21 cellular contexts compared by ENCODE assay signal in the genomic region with DNA sequence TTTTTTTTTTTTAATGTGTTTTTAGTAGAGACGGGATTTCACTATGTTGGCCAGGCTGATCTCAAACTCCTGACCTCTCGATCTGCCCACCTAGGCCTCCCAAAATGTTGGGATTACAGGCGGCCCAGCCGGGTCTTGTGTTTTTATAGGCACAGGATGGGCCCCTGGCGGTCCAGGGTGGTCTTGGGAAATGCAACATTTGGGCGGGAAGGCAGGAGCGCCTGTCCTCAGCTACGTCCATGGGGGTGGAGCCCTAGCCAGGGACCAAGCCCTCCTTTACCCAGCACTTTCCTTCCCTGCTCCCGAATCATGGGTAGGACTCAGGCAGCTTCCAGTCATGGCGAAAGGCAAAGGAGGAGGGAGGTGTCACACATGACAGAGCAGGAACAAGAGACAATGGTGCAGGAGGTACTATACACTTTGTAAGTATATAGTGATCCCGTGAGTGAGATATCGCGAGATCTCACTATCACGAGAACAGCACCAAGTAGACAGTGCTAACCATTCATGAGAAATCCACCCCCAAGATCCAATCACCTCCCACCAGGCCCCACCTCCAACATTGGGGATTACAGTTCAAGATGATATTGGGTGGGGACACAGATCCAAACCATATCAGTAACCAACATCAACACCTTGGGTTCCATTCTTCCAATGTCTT.
"Had no signal": no experiment of that assay in that cellular context is flagged by ENCODE, and none has a peak within 500 bp of the region (broad histone marks: within the 10 kb centered on the region; RNA-seq: fewer than 3 reads in every experiment).

No MANE protein-coding gene starts in this region.

- DNase-seq: cerebellar nuclear complex; cortex of kidney; foreskin fibroblast; gastrocnemius medialis; heart left ventricle; left ventricle myocardium superior; lower lobe of right lung; naive thymus-derived CD8-positive, alpha-beta T cell; nephron progenitor cell; occipital lobe; right lobe of liver; small intestine; stimulated activated CD4-positive, alpha-beta T cell treated with anti-CD3 and anti-CD28 coated beads, Interleukin-15, amount 100 ng/mL, for 24 hours; stimulated activated CD4-positive, alpha-beta T cell treated with anti-CD3 and anti-CD28 coated beads, Interleukin-2, amount 100 ng/mL, for 48 hours; stimulated activated naive B cell treated with anti-CD40 and anti-IgM and Interleukin-4, amounts not matched to agents 10 μg/mL and 1 μg/mL and 100 μg/mL, for 72 hours; stimulated activated naive CD8-positive, alpha-beta T cell treated with anti-CD3 and anti-CD28 coated beads, Interleukin-15, amount 100 ng/mL, for 72 hours; thyroid gland; trophoblast cell had no signal

- FAIRE-seq: small intestine had no signal

- H3K27ac ChIP-seq: gastrocnemius medialis, heart left ventricle, hepatocyte, lower lobe of right lung, parathyroid adenoma, right lobe of liver, suprapubic skin, thyroid gland had no signal

- H3K79me2 ChIP-seq: hepatocyte, parathyroid adenoma had no signal

- H3K9ac ChIP-seq: parathyroid adenoma had no signal

- H3K4me2 ChIP-seq: hepatocyte had no signal

- H3K36me3 ChIP-seq: gastrocnemius medialis, heart left ventricle, lower lobe of right lung, right lobe of liver, suprapubic skin, thyroid gland had no signal

- H2AFZ ChIP-seq: hepatocyte, parathyroid adenoma had no signal

- H3K4me3 ChIP-seq: gastrocnemius medialis, heart left ventricle, hepatocyte, lower lobe of right lung, right lobe of liver, suprapubic skin, thyroid gland had no signal

- H3K4me1 ChIP-seq: heart left ventricle, lower lobe of right lung, parathyroid adenoma, right lobe of liver, suprapubic skin, thyroid gland had no signal

- H3K9me3 ChIP-seq: gastrocnemius medialis, heart left ventricle, lower lobe of right lung, right lobe of liver, suprapubic skin, thyroid gland had no signal

- H3K27me3 ChIP-seq: gastrocnemius medialis, hepatocyte, right lobe of liver, suprapubic skin, thyroid gland had no signal

- ATAC-seq: gastrocnemius medialis; heart left ventricle; left ventricle myocardium superior; lower lobe of right lung; naive thymus-derived CD8-positive, alpha-beta T cell; right lobe of liver; stimulated activated naive B cell treated with anti-CD40 and anti-IgM and Interleukin-4, amounts not matched to agents 10 μg/mL and 1 μg/mL and 100 μg/mL, for 72 hours; stimulated activated naive CD8-positive, alpha-beta T cell treated with anti-CD3 and anti-CD28 coated beads, Interleukin-15, amount 100 ng/mL, for 72 hours had no signal
